ENCODE assay signal across 10 cellular contexts in the genomic region with DNA sequence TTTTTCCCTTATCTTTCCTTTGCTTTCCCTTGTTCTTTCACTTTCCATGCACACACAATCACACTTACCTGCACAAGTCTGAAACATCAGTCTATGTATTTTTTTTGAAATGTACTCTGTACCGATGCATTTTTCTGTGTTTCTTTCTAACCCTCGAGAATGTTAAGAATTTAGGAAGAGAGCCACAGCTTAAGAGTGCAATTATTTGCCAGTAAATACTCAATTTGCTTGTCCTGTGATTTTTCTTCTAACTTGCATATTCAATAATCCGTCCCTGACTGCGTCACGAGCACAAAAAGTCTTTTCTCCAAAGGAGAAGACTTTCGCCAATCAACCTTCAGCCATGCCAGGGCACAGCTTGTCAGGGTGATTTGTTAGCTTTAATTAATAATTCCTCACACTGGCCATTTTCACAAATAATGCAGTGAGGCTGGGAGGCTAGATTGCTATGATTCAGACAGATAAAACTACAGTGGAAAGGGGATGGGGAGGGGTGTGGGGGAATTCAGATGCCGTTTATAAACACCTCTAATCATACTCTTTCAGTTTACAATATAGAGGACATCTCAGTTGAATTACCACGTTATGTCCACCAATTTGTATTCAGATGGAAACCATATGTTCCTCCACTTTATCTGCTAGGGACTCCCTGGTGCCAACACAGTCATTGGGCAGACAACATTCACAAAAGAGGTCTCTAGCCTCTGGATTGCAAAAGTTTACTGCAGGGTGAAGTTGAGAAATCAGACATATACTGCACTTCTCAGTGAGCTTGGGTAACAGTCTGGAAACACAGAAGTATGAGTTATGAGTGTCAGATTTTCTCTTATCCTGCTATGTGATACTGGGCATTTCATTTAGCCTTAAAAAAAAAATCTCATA.
DNase-seq lines count a peak whose midpoint lies in the region; ATAC-seq and TF ChIP-seq lines count a peak whose summit lies in the region.
"Had no signal": no experiment of that assay in that cellular context is flagged by ENCODE, and none has a peak within 500 bp of the region (broad histone marks: within the 10 kb centered on the region; RNA-seq: fewer than 3 reads in every experiment).

No MANE protein-coding gene starts in this region.

- in situ Hi-C loops in ACHN (cut with HindIII; ENCODE audit: low pct_ligation_motif_present, low pct_unique_long_range_greater_than_20kb, low sequenced_read_pairs): no loop called here

- no peaks in the 10 kb centered on the region for H3K27me3 Mint-ChIP-seq in nephron (ENCODE audit: low read depth)

- peak overlapping the region in 2 of 3 experiments; percentile 16 to 39 for H3K4me3 Mint-ChIP-seq in nephron

- H3K36me3 Mint-ChIP-seq in nephron (ENCODE audit: low read depth): no peaks in the 10 kb centered on the region

- H3K4me1 Mint-ChIP-seq in nephron: peaks cover 12% of the 10 kb centered on the region

- TF ChIP-seq CTCF in nephron (IDR thresholded peaks at IDR 0.05; ENCODE audit: unreplicated experiment in 3 of 3): no peak

- H3K27ac Mint-ChIP-seq in nephron: peak overlapping the region; percentile 8 to 57 (median 55)

- DNase-seq in ACHN: peak; percentile 21
- peak; percentile 42 for DNase-seq in NCI-H446 treated with DMSO at 0.1 percent for 48 hours (lab: John Stamatoyannopoulos, UW)
- peak; percentile 90 for DNase-seq in fibroblast of gingiva (ENCODE audit: low read depth)
- no peak for DNase-seq in NCI-H2171 treated with DMSO at 0.1 percent for 48 hours (lab: John Stamatoyannopoulos, UW)
- DNase-seq in DMS53 (lab: John Stamatoyannopoulos, UW): no peak
- DNase-seq: activated T-cell treated with anti-CD3 and anti-CD28 coated beads for 4 hours; stimulated activated CD4-positive, alpha-beta T cell treated with anti-CD3 and anti-CD28 coated beads, Interleukin-2, amount 100 ng/mL, for 48 hours had no signal

- no peaks in the 10 kb centered on the region for H3K9me3 Mint-ChIP-seq in nephron

- ATAC-seq in HG02588 (IDR thresholded peaks at IDR 0.05; ENCODE audit: unreplicated experiment): no peak
- no peak for ATAC-seq in GM18873 (IDR thresholded peaks at IDR 0.05; ENCODE audit: low FRiP score, unreplicated experiment)

Comparison
In these comparisons a context has a peak if more than half of its experiments do, and no peak if none do; other contexts are left out.
1. DNase-seq: peak in ACHN (single experiment), NCI-H446 treated with DMSO at 0.1 percent for 48 hours (single experiment) and fibroblast of gingiva (single experiment); none in NCI-H2171 treated with DMSO at 0.1 percent for 48 hours (single experiment) and DMS53 (single experiment).